Comparison of ENCODE assay signal across 8 cellular contexts in genomic region chr5:76337949-76338589, GRCh38.
DNase-seq lines count a peak whose midpoint lies in the region; ATAC-seq, FAIRE-seq and TF ChIP-seq lines count a peak whose summit lies in the region.

No MANE protein-coding gene starts in this region.

- TF ChIP-seq EP300 in GM12878 (IDR thresholded peaks at IDR 0.05; ENCODE audit: borderline replicate concordance in 1 of 2, control insufficient read depth in 1 of 2, low read depth in 2 of 2, low read length in 2 of 2) = no peak

- TF ChIP-seq POLR2A in GM12878 (IDR thresholded peaks at IDR 0.05; ENCODE audit: low read depth, low read length) = no peak
- no peak for TF ChIP-seq POLR2A in thyroid gland (IDR thresholded peaks at IDR 0.05)

- H3K4me1 ChIP-seq in GM12878 (ENCODE audit: control insufficient read depth, insufficient read depth, low read length) (no peaks in the 10 kb centered on the region), thyroid gland (peaks cover 0 to 7% of the 10 kb centered on the region in 2 donors)

- no peaks in the 10 kb centered on the region for H3K36me3 ChIP-seq in GM12878 (ENCODE audit: control insufficient read depth in 2 of 2, insufficient read depth in 2 of 2, low read length in 1 of 2)
- H3K36me3 ChIP-seq in thyroid gland = no peaks in the 10 kb centered on the region

- BruUV-seq in GM12878 (replicated peaks; lab: Mats Ljungman, UMichigan) = no TSS peak

- H3K27me3 ChIP-seq in GM12878 (replicated peaks in 1 of 2; ENCODE audit: control insufficient read depth in 2 of 2, insufficient read depth in 2 of 2, low read length in 1 of 2) (no peaks in the 10 kb centered on the region), thyroid gland (no peaks in the 10 kb centered on the region)

- peak; percentile 44 for DNase-seq in EH (ENCODE audit: low read depth)
- peak; percentile 46 for DNase-seq in SKM-1 treated with dmso at 0.1 percent for 144 hours (lab: John Stamatoyannopoulos, UW; ENCODE audit: unreplicated experiment)
- DNase-seq in GM12878 (ENCODE audit: low read depth, low spot score) = peak; percentile 24
- peak; percentile 87 for DNase-seq in left kidney (ENCODE audit: low read depth, low spot score)
- DNase-seq in thyroid gland = peak; percentile 72 to 77
- DNase-seq in coronary artery (ENCODE audit: low spot score) = no peak

- SMC1A ChIA-PET in GM12878 (lab: Charles Lee; ENCODE audit: uncharacterized antibody, unreplicated experiment) = interaction anchor here (0.9 to 1.7 kb wide), 2 partner anchors 9 to 245 kb away, joined by 3 to 12 read pairs; no protein-coding TSS in a partner anchor

- H3K4me3 ChIP-seq in GM12878 = no peak overlapping the region
- no peak overlapping the region for H3K4me3 ChIP-seq in thyroid gland (replicated peaks in 1 of 3)
- H3K4me3 ChIP-seq in coronary artery = no peak overlapping the region

- in situ Hi-C loops in GM12878 (cut with MboI) = no loop called here

- POLR2A ChIA-PET in GM12878 (lab: Charles Lee) = no interaction called here

- no peak overlapping the region for H2AFZ ChIP-seq in GM12878 (ENCODE audit: control insufficient read depth, low read depth, low read length)

- peak; percentile 71 for ATAC-seq in HG02759 (IDR thresholded peaks at IDR 0.05; ENCODE audit: unreplicated experiment)
- peak; percentile 86 for ATAC-seq in GM12878
- no peak for ATAC-seq in GM21717 (IDR thresholded peaks at IDR 0.05; ENCODE audit: unreplicated experiment)

- peak; percentile 52 for TF ChIP-seq RAD21 in GM12878 (IDR thresholded peaks at IDR 0.05; ENCODE audit: insufficient read depth, low read depth, low read length)

- H3K27ac ChIP-seq in GM12878 (ENCODE audit: control insufficient read depth, insufficient read depth) (no peak overlapping the region), thyroid gland (no peak overlapping the region), coronary artery (no peak overlapping the region)

- intact Hi-C loops in GM12878 (cut with micrococcal nuclease; ENCODE audit: unreplicated experiment) = loop anchor here (1.0 to 10.0 kb wide), 3 partner anchors 64 to 247 kb away; partner anchors contain the start of gene IQGAP2
- intact Hi-C loops in thyroid gland (cut with DNase I) = loop anchor here (5.0 kb wide), 1 partner anchor 244 kb away; no protein-coding TSS in a partner anchor

- H3K4me2 ChIP-seq in GM12878 (ENCODE audit: control insufficient read depth, insufficient read depth) = no peak overlapping the region

- FAIRE-seq in GM12878 (lab: Jason Lieb, UNC) = peak; percentile 71

- WGBS in GM12878 (ENCODE audit: insufficient coverage, insufficient replicate concordance, low lambda C conversion rate, missing lambda C conversion rate) = 8% methylated on average over 1 of the region's 1 CpG
- 0% methylated on average over 1 of the region's 1 CpG for WGBS in thyroid gland, 2 donors

- CTCF ChIA-PET in GM12878 (lab: Yijun Ruan, JAX) = interaction anchor here (0.7 to 1.4 kb wide), 5 partner anchors 14 to 437 kb away, joined by 3 to 20 read pairs (median 4); no protein-coding TSS in a partner anchor

- H3K9me3 ChIP-seq in GM12878 (replicated peaks; ENCODE audit: control insufficient read depth, insufficient read depth, low read length) = no peaks in the 10 kb centered on the region
- H3K9me3 ChIP-seq in thyroid gland = no peaks in the 10 kb centered on the region

- RAD21 ChIA-PET in GM12878 (lab: Charles Lee; ENCODE audit: unreplicated experiment) = interaction anchor here (0.8 to 1.0 kb wide), 2 partner anchors 64 to 245 kb away, joined by 3 to 5 read pairs; no protein-coding TSS in a partner anchor

- no peaks in the 10 kb centered on the region for H4K20me1 ChIP-seq in GM12878 (ENCODE audit: control insufficient read depth, insufficient read depth)

- H3K9ac ChIP-seq in GM12878 (ENCODE audit: control insufficient read depth, insufficient read depth, low read length) = no peak overlapping the region

- no peaks in the 10 kb centered on the region for H3K79me2 ChIP-seq in GM12878 (ENCODE audit: control insufficient read depth, insufficient read depth, low read length)

- TF ChIP-seq CTCF in GM12878 (IDR thresholded peaks at IDR 0.05 in 2 of 3, conservative IDR thresholded peaks at IDR 0.05 in 1 of 3; ENCODE audit: control insufficient read depth in 2 of 3, extremely low read depth in 1 of 3, insufficient read depth in 1 of 3, low read depth in 3 of 3, low read length in 3 of 3) (peak; percentile 47 to 62 (median 57); a peak in 5 of 6 replicates), thyroid gland (IDR thresholded peaks at IDR 0.05) (peak; percentile 32 to 84 (median 72)), coronary artery (IDR thresholded peaks at IDR 0.05) (no peak)

TF ChIP-seq in GM12878, 131 proteins besides CTCF, POLR2A, EP300 and RAD21:
- TF ChIP-seq RUNX3 (IDR thresholded peaks at IDR 0.05; ENCODE audit: low read length) = peak; percentile 94
- peak; percentile 76; the same call in 1 of the 2 replicates for TF ChIP-seq CBFB (IDR thresholded peaks at IDR 0.05; ENCODE audit: low read depth)
- TF ChIP-seq SMC3 (IDR thresholded peaks at IDR 0.05; ENCODE audit: borderline replicate concordance, low read length) = peak; percentile 76
- TF ChIP-seq PKNOX1 (IDR thresholded peaks at IDR 0.05) = no peak
